Comparison of ENCODE assay signal across 19 cellular contexts in the genomic region with DNA sequence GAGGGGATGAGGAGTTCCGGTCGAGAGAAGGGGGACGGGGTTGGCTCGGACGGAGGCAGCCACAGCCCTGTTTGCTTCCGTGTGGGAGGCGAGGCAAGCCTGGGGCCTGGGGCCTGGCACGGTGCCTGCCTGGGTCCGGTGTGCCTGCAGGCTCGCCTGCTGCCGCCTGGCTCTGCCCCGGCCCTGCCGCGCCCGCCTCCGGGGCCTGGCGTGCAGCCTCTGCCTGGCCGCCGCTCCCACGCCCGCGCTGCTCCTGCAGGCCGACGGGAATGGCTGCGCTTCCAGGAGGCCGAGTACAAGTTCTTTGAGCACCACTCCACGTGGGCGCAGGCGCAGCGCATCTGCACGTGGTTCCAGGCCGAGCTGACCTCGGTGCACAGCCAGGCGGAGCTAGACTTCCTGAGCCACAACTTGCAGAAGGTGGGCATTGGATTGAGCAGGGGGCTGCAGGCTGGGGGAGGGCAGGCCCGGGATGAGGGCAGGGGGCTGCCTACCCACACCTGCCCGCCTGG. TPM values are rescaled to one million over a fixed set of nuclear protein-coding genes. Genes with fewer than 3 reads are reported as not detected.
A peak's percentile ranks its signal among the peaks of the same experiment; 100 is the strongest.
DNase-seq lines count a peak whose midpoint lies in the region; ATAC-seq and TF ChIP-seq lines count a peak whose summit lies in the region.
"Had no signal": no experiment of that assay in that cellular context is flagged by ENCODE, and none has a peak within 500 bp of the region (broad histone marks: within the 10 kb centered on the region; RNA-seq: fewer than 3 reads in every experiment).

No MANE protein-coding gene starts in this region.

- peaks cover 5% of the 10 kb centered on the region for H3K4me1 Mint-ChIP-seq in activated T-helper 17 cell treated with anti-CD3 and anti-CD28 coated beads, Interleukin-2, amount 50 U/mL, for 72 hours
- H3K4me1 Mint-ChIP-seq: mesothelial cell of epicardium; stimulated activated effector memory CD8-positive, alpha-beta T cell treated with anti-CD3 and anti-CD28 coated beads, Interleukin-12 subunit alpha, Interleukin-12 subunit beta, amount 100 ng/mL, for 72 hours had no signal

- no peaks in the 10 kb centered on the region for H3K27me3 Mint-ChIP-seq in activated T-helper 17 cell treated with anti-CD3 and anti-CD28 coated beads, Interleukin-2, amount 50 U/mL, for 72 hours

- H3K36me3 Mint-ChIP-seq in activated T-helper 17 cell treated with anti-CD3 and anti-CD28 coated beads, Interleukin-2, amount 50 U/mL, for 72 hours (ENCODE audit: low read depth) = no peaks in the 10 kb centered on the region

- H3K4me3 ChIP-seq in fibroblast of mammary gland (ENCODE audit: control insufficient read depth, low read depth, low read length) = no peak overlapping the region
- H3K4me3 ChIP-seq: gastroesophageal sphincter, skin epidermis had no signal

- intact Hi-C loops in posterior vena cava (cut with DNase I) = no loop called here

- no peak for TF ChIP-seq CTCF in fibroblast of mammary gland (conservative IDR thresholded peaks at IDR 0.05; ENCODE audit: control insufficient read depth, insufficient read depth, low read depth, low read length)

- no peak for ATAC-seq in activated T-helper 17 cell treated with anti-CD3 and anti-CD28 coated beads, Interleukin-2, amount 50 U/mL, for 72 hours (replicated peaks)
- ATAC-seq: gastroesophageal sphincter; stimulated activated effector memory CD8-positive, alpha-beta T cell treated with anti-CD3 and anti-CD28 coated beads, Interleukin-12 subunit alpha, Interleukin-12 subunit beta, amount 100 ng/mL, for 72 hours had no signal

- H3K9me3 Mint-ChIP-seq in activated T-helper 17 cell treated with anti-CD3 and anti-CD28 coated beads, Interleukin-2, amount 50 U/mL, for 72 hours = no peaks in the 10 kb centered on the region
- H3K9me3 Mint-ChIP-seq: mesothelial cell of epicardium; stimulated activated effector memory CD8-positive, alpha-beta T cell treated with anti-CD3 and anti-CD28 coated beads, Interleukin-12 subunit alpha, Interleukin-12 subunit beta, amount 100 ng/mL, for 72 hours had no signal

- DNase-seq in COLO668 (lab: John Stamatoyannopoulos, UW; ENCODE audit: unreplicated experiment) (peak; percentile 34), NCI-H2029 (lab: John Stamatoyannopoulos, UW) (peak; percentile 66), fibroblast of mammary gland (ENCODE audit: low read depth) (peak; percentile 60), posterior vena cava (ENCODE audit: low spot score) (peak; percentile 80), occipital lobe (lab: John Stamatoyannopoulos, UW) (no peak), NCI-H1048 (lab: John Stamatoyannopoulos, UW) (no peak), SHP77 treated with DMSO at 0.1 percent for 48 hours (lab: John Stamatoyannopoulos, UW) (no peak)
- DNase-seq: activated CD4-positive, alpha-beta T cell treated with anti-CD3 and anti-CD28 coated beads, Interleukin-2, amount 50 U/mL, for 4 hours; activated T-cell treated with anti-CD3 and anti-CD28 coated beads, Interleukin-2, amount 50 U/mL, for 1 hour; central memory CD4-positive, alpha-beta T cell; Kasumi-1; NCI-H1417 treated with DMSO at 0.1 percent for 48 hours; NCI-H524; SK-N-SH had no signal

- H3K27ac Mint-ChIP-seq in activated T-helper 17 cell treated with anti-CD3 and anti-CD28 coated beads, Interleukin-2, amount 50 U/mL, for 72 hours = no peak overlapping the region
- H3K27ac Mint-ChIP-seq: mesothelial cell of epicardium; stimulated activated effector memory CD8-positive, alpha-beta T cell treated with anti-CD3 and anti-CD28 coated beads, Interleukin-12 subunit alpha, Interleukin-12 subunit beta, amount 100 ng/mL, for 72 hours had no signal

- no peak overlapping the region for H3K4me3 Mint-ChIP-seq in activated T-helper 17 cell treated with anti-CD3 and anti-CD28 coated beads, Interleukin-2, amount 50 U/mL, for 72 hours
- H3K4me3 Mint-ChIP-seq: mesothelial cell of epicardium; stimulated activated effector memory CD8-positive, alpha-beta T cell treated with anti-CD3 and anti-CD28 coated beads, Interleukin-12 subunit alpha, Interleukin-12 subunit beta, amount 100 ng/mL, for 72 hours had no signal

RNA-seq across cellular contexts. Expression of gene MRC2, which starts 53.1 kb away (rescaled TPM):
- 100 to 1,000 TPM in 1 of 2 donors, 10 to 100 TPM in 1; 60.3 to 130 TPM for total RNA-seq in posterior vena cava
- 26.2 TPM for total RNA-seq in occipital lobe
- 10 to 100 TPM; 21.0 to 22.2 TPM for total RNA-seq in activated T-helper 17 cell treated with anti-CD3 and anti-CD28 coated beads, Interleukin-2, amount 50 U/mL, for 72 hours

Comparison
In these comparisons a context has a peak if more than half of its experiments do, and no peak if none do; other contexts are left out.
1. DNase-seq: peak in COLO668 (single experiment), NCI-H2029 (single experiment), fibroblast of mammary gland (single experiment) and posterior vena cava (single experiment); none in occipital lobe (single experiment), NCI-H1048 (single experiment) and SHP77 treated with DMSO at 0.1 percent for 48 hours (single experiment).